ENCODE assay signal across 27 cellular contexts in the genomic region with DNA sequence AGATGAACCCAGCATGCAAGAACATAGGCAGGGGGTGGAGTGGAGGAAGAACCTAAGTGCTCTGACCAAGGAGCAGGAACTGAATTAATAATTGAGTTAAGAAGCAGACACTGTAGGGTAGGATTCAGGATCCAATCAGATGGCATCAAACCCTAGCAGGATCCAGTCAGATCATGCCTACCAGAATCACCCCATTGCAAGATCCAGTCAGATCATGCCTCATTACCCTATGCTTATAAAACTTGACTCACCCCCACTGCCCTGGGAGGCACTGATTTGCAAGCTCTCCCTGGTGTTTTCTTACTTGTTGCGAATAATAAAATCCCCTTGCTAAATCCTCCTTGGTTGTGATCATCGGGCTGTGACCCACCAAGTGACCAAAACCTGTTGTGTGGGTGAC.
"Had no signal": no experiment of that assay in that cellular context is flagged by ENCODE, and none has a peak within 500 bp of the region (broad histone marks: within the 10 kb centered on the region; RNA-seq: fewer than 3 reads in every experiment).

No MANE protein-coding gene starts in this region.

- H3K4me1 Mint-ChIP-seq: activated naive CD4-positive, alpha-beta T cell treated with anti-CD3 and anti-CD28 coated beads, Interleukin-2, amount 10 ng/mL, durations not matched to agents 7 days and 5 days; activated naive CD8-positive, alpha-beta T cell treated with anti-CD3 and anti-CD28 coated beads, Interleukin-2, amount 50 U/mL, for 24 hours; brain; memory B cell; naive thymus-derived CD8-positive, alpha-beta T cell; stimulated activated effector memory CD8-positive, alpha-beta T cell treated with anti-CD3 and anti-CD28 coated beads, Interleukin-12 subunit alpha, Interleukin-12 subunit beta, amount 100 ng/mL, for 72 hours had no signal

- H3K27me3 ChIP-seq: dorsolateral prefrontal cortex, heart left ventricle, ovary, stomach had no signal

- H3K4me3 Mint-ChIP-seq: activated naive CD4-positive, alpha-beta T cell treated with anti-CD3 and anti-CD28 coated beads, Interleukin-2, amount 10 ng/mL, durations not matched to agents 7 days and 5 days; activated naive CD8-positive, alpha-beta T cell treated with anti-CD3 and anti-CD28 coated beads, Interleukin-2, amount 50 U/mL, for 24 hours; brain; memory B cell; naive thymus-derived CD8-positive, alpha-beta T cell; stimulated activated effector memory CD8-positive, alpha-beta T cell treated with anti-CD3 and anti-CD28 coated beads, Interleukin-12 subunit alpha, Interleukin-12 subunit beta, amount 100 ng/mL, for 72 hours; type B pancreatic cell had no signal

- H3K4me3 ChIP-seq: dorsolateral prefrontal cortex, heart left ventricle, ovary, psoas muscle, right lobe of liver, smooth muscle cell, stomach had no signal

- H3K9me3 ChIP-seq: heart left ventricle, ovary, psoas muscle, right lobe of liver, stomach had no signal

- ATAC-seq: activated CD4-positive, CD25-positive, alpha-beta regulatory T cell treated with anti-CD3 and anti-CD28 coated beads, Interleukin-2, amount 50 U/mL, for 24 hours; activated naive CD8-positive, alpha-beta T cell treated with anti-CD3 and anti-CD28 coated beads, Interleukin-2, amount 50 U/mL, for 24 hours; heart left ventricle; naive thymus-derived CD8-positive, alpha-beta T cell; psoas muscle; right lobe of liver; stimulated activated effector memory CD8-positive, alpha-beta T cell treated with anti-CD3 and anti-CD28 coated beads, Interleukin-12 subunit alpha, Interleukin-12 subunit beta, amount 100 ng/mL, for 72 hours had no signal

- H3K4me1 ChIP-seq: heart left ventricle, psoas muscle, right lobe of liver, stomach had no signal

- H3K27ac ChIP-seq: dorsolateral prefrontal cortex, epithelial cell of prostate, heart left ventricle, ovary, psoas muscle, right lobe of liver, stomach had no signal

- H3K9me3 Mint-ChIP-seq: brain, type B pancreatic cell had no signal

- H3K4me2 ChIP-seq: smooth muscle cell had no signal

- DNase-seq: activated CD4-positive, alpha-beta T cell treated with anti-CD3 and anti-CD28 coated beads, Interleukin-2, amount 50 U/mL, for 1 hour; activated CD8-positive, alpha-beta memory T cell treated with anti-CD3 and anti-CD28 coated beads for 24 hours; activated CD8-positive, alpha-beta memory T cell treated with anti-CD3 and anti-CD28 coated beads, Interleukin-2, amount 50 U/mL, for 48 hours; activated effector memory CD4-positive, alpha-beta T cell treated with Interleukin-2 at 50 U/mL for 16 hours; activated naive CD4-positive, alpha-beta T cell treated with anti-CD3 and anti-CD28 coated beads, Interleukin-2, amount 10 ng/mL, durations not matched to agents 7 days and 5 days; activated naive CD8-positive, alpha-beta T cell treated with anti-CD3 and anti-CD28 coated beads, Interleukin-2, amount 50 U/mL, for 24 hours; activated T-cell treated with anti-CD3 and anti-CD28 coated beads, Interleukin-2, amount 50 U/mL, for 48 hours; anterior cingulate cortex; central memory CD4-positive, alpha-beta T cell; dorsolateral prefrontal cortex; heart left ventricle; naive thymus-derived CD8-positive, alpha-beta T cell; ovary; psoas muscle; right lobe of liver; stimulated activated CD4-positive, alpha-beta T cell treated with anti-CD3 and anti-CD28 coated beads, Interleukin-4, amount 100 ng/mL, for 24 hours; stomach; T-helper 9 cell had no signal

- H3K36me3 Mint-ChIP-seq: activated naive CD4-positive, alpha-beta T cell treated with anti-CD3 and anti-CD28 coated beads, Interleukin-2, amount 10 ng/mL, durations not matched to agents 7 days and 5 days; brain; memory B cell; naive thymus-derived CD8-positive, alpha-beta T cell; stimulated activated effector memory CD8-positive, alpha-beta T cell treated with anti-CD3 and anti-CD28 coated beads, Interleukin-12 subunit alpha, Interleukin-12 subunit beta, amount 100 ng/mL, for 72 hours; type B pancreatic cell had no signal

- H3K36me3 ChIP-seq: heart left ventricle, ovary, right lobe of liver, stomach had no signal

- FAIRE-seq: colon, frontal cortex had no signal

- H3K27ac Mint-ChIP-seq: activated naive CD4-positive, alpha-beta T cell treated with anti-CD3 and anti-CD28 coated beads, Interleukin-2, amount 10 ng/mL, durations not matched to agents 7 days and 5 days; activated naive CD8-positive, alpha-beta T cell treated with anti-CD3 and anti-CD28 coated beads, Interleukin-2, amount 50 U/mL, for 24 hours; brain; memory B cell; naive thymus-derived CD8-positive, alpha-beta T cell; stimulated activated effector memory CD8-positive, alpha-beta T cell treated with anti-CD3 and anti-CD28 coated beads, Interleukin-12 subunit alpha, Interleukin-12 subunit beta, amount 100 ng/mL, for 72 hours; type B pancreatic cell had no signal

- H3K27me3 Mint-ChIP-seq: activated naive CD4-positive, alpha-beta T cell treated with anti-CD3 and anti-CD28 coated beads, Interleukin-2, amount 10 ng/mL, durations not matched to agents 7 days and 5 days; activated naive CD8-positive, alpha-beta T cell treated with anti-CD3 and anti-CD28 coated beads, Interleukin-2, amount 50 U/mL, for 24 hours; memory B cell; naive thymus-derived CD8-positive, alpha-beta T cell; type B pancreatic cell had no signal
